In genomic region chr10:121288864-121289659, GRCh38 we compare ENCODE assay signal across 20 cellular contexts.
"Had no signal": no experiment of that assay in that cellular context is flagged by ENCODE, and none has a peak within 500 bp of the region (broad histone marks: within the 10 kb centered on the region; RNA-seq: fewer than 3 reads in every experiment).

No MANE protein-coding gene starts in this region.

- H2AFZ ChIP-seq: parathyroid adenoma had no signal

- H3K9me3 Mint-ChIP-seq: activated naive CD4-positive, alpha-beta T cell treated with anti-CD3 and anti-CD28 coated beads, Interleukin-2, amount 50 U/mL, for 24 hours; natural killer cell; stimulated activated naive B cell treated with anti-CD40 and anti-IgM and Interleukin-4, amounts not matched to agents 10 μg/mL and 1 μg/mL and 100 μg/mL, for 72 hours had no signal

- ATAC-seq: activated T-cell treated with anti-CD3 and anti-CD28 coated beads, Interleukin-2, amount 50 U/mL, for 72 hours; gastrocnemius medialis; left lobe of liver; natural killer cell; stimulated activated naive B cell treated with anti-CD40 and anti-IgM and Interleukin-4, amounts not matched to agents 10 μg/mL and 1 μg/mL and 100 μg/mL, for 72 hours had no signal

- H3K4me1 ChIP-seq: gastrocnemius medialis had no signal

- H3K27me3 ChIP-seq: ascending aorta, sigmoid colon had no signal

- H3K27ac Mint-ChIP-seq: activated naive CD4-positive, alpha-beta T cell treated with anti-CD3 and anti-CD28 coated beads, Interleukin-2, amount 50 U/mL, for 24 hours; activated T-cell treated with anti-CD3 and anti-CD28 coated beads, Interleukin-2, amount 50 U/mL, for 72 hours; natural killer cell; stimulated activated naive B cell treated with anti-CD40 and anti-IgM and Interleukin-4, amounts not matched to agents 10 μg/mL and 1 μg/mL and 100 μg/mL, for 72 hours had no signal

- H3K27ac ChIP-seq: ascending aorta, gastrocnemius medialis, parathyroid adenoma, WERI-Rb-1 had no signal

- H3K79me2 ChIP-seq: parathyroid adenoma had no signal

- H3K4me1 Mint-ChIP-seq: activated naive CD4-positive, alpha-beta T cell treated with anti-CD3 and anti-CD28 coated beads, Interleukin-2, amount 50 U/mL, for 24 hours; natural killer cell; stimulated activated naive B cell treated with anti-CD40 and anti-IgM and Interleukin-4, amounts not matched to agents 10 μg/mL and 1 μg/mL and 100 μg/mL, for 72 hours had no signal

- H3K4me3 ChIP-seq: ascending aorta, gastrocnemius medialis, lung, sigmoid colon had no signal

- H3K4me3 Mint-ChIP-seq: activated naive CD4-positive, alpha-beta T cell treated with anti-CD3 and anti-CD28 coated beads, Interleukin-2, amount 50 U/mL, for 24 hours; activated T-cell treated with anti-CD3 and anti-CD28 coated beads, Interleukin-2, amount 50 U/mL, for 72 hours; natural killer cell; stimulated activated naive B cell treated with anti-CD40 and anti-IgM and Interleukin-4, amounts not matched to agents 10 μg/mL and 1 μg/mL and 100 μg/mL, for 72 hours had no signal

- DNase-seq: activated CD4-positive, alpha-beta T cell treated with anti-CD3 and anti-CD28 coated beads, Interleukin-2, amount 50 U/mL, for 4 hours; activated gamma-delta T cell; activated T-cell treated with anti-CD3 and anti-CD28 coated beads, Interleukin-2, amount 50 U/mL, for 72 hours; cerebellar nuclear complex; cortex of kidney; effector CD8-positive, alpha-beta T cell; gastrocnemius medialis; head of caudate nucleus; kidney; natural killer cell; sigmoid colon; stimulated activated CD4-positive, alpha-beta T cell treated with anti-CD3 and anti-CD28 coated beads, Interleukin-4, amount 100 ng/mL, for 4 hours; stimulated activated naive B cell treated with anti-CD40 and anti-IgM and Interleukin-4, amounts not matched to agents 10 μg/mL and 1 μg/mL and 100 μg/mL, for 72 hours; T-helper 2 cell; WERI-Rb-1 had no signal

- H3K9ac ChIP-seq: parathyroid adenoma had no signal

- H3K9me3 ChIP-seq: ascending aorta, gastrocnemius medialis, sigmoid colon had no signal

- H3K36me3 Mint-ChIP-seq: activated naive CD4-positive, alpha-beta T cell treated with anti-CD3 and anti-CD28 coated beads, Interleukin-2, amount 50 U/mL, for 24 hours; natural killer cell; stimulated activated naive B cell treated with anti-CD40 and anti-IgM and Interleukin-4, amounts not matched to agents 10 μg/mL and 1 μg/mL and 100 μg/mL, for 72 hours had no signal

- H3K36me3 ChIP-seq: ascending aorta, gastrocnemius medialis, sigmoid colon, WERI-Rb-1 had no signal
